ENCODE assay signal across 13 cellular contexts in the genomic region with DNA sequence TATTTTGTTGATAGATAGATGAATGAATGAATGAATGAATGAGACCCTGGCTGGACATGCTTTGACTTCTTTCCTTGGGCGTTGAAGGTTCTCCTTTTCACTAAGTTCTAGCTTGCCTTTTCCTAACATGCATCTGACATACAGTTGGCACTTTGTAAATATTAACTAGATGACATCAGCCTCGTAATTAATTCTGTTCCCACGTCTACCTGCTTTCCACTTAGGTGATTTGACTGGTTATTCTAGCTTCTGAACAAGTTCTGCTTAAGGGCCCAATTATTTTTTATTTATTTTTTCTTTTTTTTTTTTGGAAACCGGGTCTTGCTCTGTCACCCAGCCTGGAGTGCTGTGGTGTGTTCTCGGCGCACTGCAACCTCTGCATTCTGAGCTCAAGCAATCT. TPM values are rescaled to one million over a fixed set of nuclear protein-coding genes. Genes with fewer than 3 reads are reported as not detected.
"Had no signal": no experiment of that assay in that cellular context is flagged by ENCODE, and none has a peak within 500 bp of the region (broad histone marks: within the 10 kb centered on the region; RNA-seq: fewer than 3 reads in every experiment).

No MANE protein-coding gene starts in this region.

- DNase-seq: activated naive CD4-positive, alpha-beta T cell treated with anti-CD3 and anti-CD28 coated beads, Interleukin-2, amount 10 ng/mL, durations not matched to agents 7 days and 5 days; effector memory CD8-positive, alpha-beta T cell; erythroblast; immature natural killer cell; left ventricle myocardium inferior; mesenchymal stem cell; nephron progenitor cell; stimulated activated CD4-positive, alpha-beta T cell treated with anti-CD3 and anti-CD28 coated beads, Interleukin-15, amount 100 ng/mL, for 24 hours; stimulated activated CD4-positive, alpha-beta T cell treated with anti-CD3 and anti-CD28 coated beads, Interleukin-4, amount 100 ng/mL, for 4 hours; stimulated activated naive CD8-positive, alpha-beta T cell treated with anti-CD3 and anti-CD28 coated beads, Interleukin-15, amount 100 ng/mL, for 72 hours; T-helper 17 cell had no signal

- H3K36me3 ChIP-seq: left ventricle myocardium inferior, thoracic aorta had no signal

- H3K4me3 ChIP-seq: left ventricle myocardium inferior, thoracic aorta had no signal

- H3K27ac ChIP-seq: left ventricle myocardium inferior, thoracic aorta had no signal

- ATAC-seq: activated CD4-positive, CD25-positive, alpha-beta regulatory T cell treated with anti-CD3 and anti-CD28 coated beads, Interleukin-2, amount 50 U/mL, for 24 hours; effector memory CD8-positive, alpha-beta T cell; stimulated activated naive CD8-positive, alpha-beta T cell treated with anti-CD3 and anti-CD28 coated beads, Interleukin-15, amount 100 ng/mL, for 72 hours; T-helper 17 cell had no signal

- H3K9me3 ChIP-seq: left ventricle myocardium inferior, thoracic aorta had no signal

RNA-seq across cellular contexts. Expression of a gene that starts 13.9 kb away (rescaled TPM):
- total RNA-seq: T-helper 17 cell had no signal
